8 cellular contexts compared by ENCODE assay signal in the genomic region with DNA sequence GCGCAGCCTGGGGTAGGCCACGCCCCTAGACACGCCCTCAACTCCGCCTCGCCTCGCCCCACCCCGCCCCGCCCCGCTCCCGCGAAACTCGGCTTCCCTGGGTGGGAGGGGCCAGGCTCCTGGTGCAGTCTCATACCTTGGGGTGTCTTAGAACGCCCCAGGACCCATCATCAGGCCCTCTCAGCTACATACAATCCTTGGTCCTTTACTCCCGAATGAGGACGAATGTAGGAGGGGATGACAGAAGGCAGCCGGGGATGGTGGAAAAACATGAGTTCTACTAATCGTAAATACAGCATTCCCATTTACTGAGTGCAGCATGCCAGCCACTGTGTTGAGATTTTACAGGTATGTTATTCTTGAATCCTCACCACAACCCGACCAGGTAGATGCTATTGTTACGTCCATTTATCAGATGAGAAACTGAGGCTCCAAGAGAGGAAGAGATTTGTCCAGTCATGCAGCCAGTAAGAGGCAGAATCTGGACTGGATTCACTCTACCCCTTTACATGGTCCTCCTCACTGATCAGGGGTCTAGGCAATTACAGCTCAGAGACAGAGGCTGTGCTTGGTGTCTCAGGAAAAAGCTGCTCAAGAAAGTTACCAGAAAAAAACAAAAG.
A peak's percentile ranks its signal among the peaks of the same experiment; 100 is the strongest.
DNase-seq lines count a peak whose midpoint lies in the region; ATAC-seq and TF ChIP-seq lines count a peak whose summit lies in the region.

No MANE protein-coding gene starts in this region.

- TF ChIP-seq CTCF in AG10803 (conservative IDR thresholded peaks at IDR 0.05; ENCODE audit: low read length) (no peak), KMS-11 (conservative IDR thresholded peaks at IDR 0.05; ENCODE audit: low read depth, low read length) (no peak), nephron (IDR thresholded peaks at IDR 0.05; ENCODE audit: unreplicated experiment in 3 of 3) (no peak)

- no peaks in the 10 kb centered on the region for H3K9me3 Mint-ChIP-seq in central memory CD8-positive, alpha-beta T cell
- no peaks in the 10 kb centered on the region for H3K9me3 Mint-ChIP-seq in nephron

- no peaks in the 10 kb centered on the region for H3K36me3 ChIP-seq in KMS-11 (ENCODE audit: insufficient read depth)

- no peaks in the 10 kb centered on the region for H3K27me3 Mint-ChIP-seq in central memory CD8-positive, alpha-beta T cell
- peaks cover 3% of the 10 kb centered on the region for H3K27me3 Mint-ChIP-seq in nephron (ENCODE audit: low read depth)

- H4K20me1 ChIP-seq in KMS-11 (ENCODE audit: insufficient read depth) = no peaks in the 10 kb centered on the region

- DNase-seq in AG10803 (ENCODE audit: low read depth) = no peak
- DNase-seq in central memory CD8-positive, alpha-beta T cell (ENCODE audit: low spot score in 2 of 2) = no peak
- no peak for DNase-seq in foreskin melanocyte
- DNase-seq in NCI-H2107 treated with DMSO at 0.1 percent for 48 hours (lab: John Stamatoyannopoulos, UW; ENCODE audit: unreplicated experiment) = no peak
- no peak for DNase-seq in pons (ENCODE audit: low spot score)

- H3K4me1 ChIP-seq in KMS-11 (ENCODE audit: low read depth, poor library complexity, severe bottlenecking) = peaks cover 65% of the 10 kb centered on the region

- H3K36me3 Mint-ChIP-seq in central memory CD8-positive, alpha-beta T cell (ENCODE audit: insufficient read depth) = peaks cover 59% of the 10 kb centered on the region
- no peaks in the 10 kb centered on the region for H3K36me3 Mint-ChIP-seq in nephron (ENCODE audit: low read depth)

- H3K4me3 ChIP-seq in AG10803 (ENCODE audit: low read length) (peak overlapping the region; percentile 56), KMS-11 (IDR thresholded peaks at IDR 0.05; ENCODE audit: insufficient read depth, low read depth, low read length) (no peak overlapping the region)

- no peaks in the 10 kb centered on the region for H3K27me3 ChIP-seq in KMS-11 (ENCODE audit: insufficient read depth, low read depth)

- H3K27ac Mint-ChIP-seq in central memory CD8-positive, alpha-beta T cell (ENCODE audit: low read depth) = peak overlapping the region; percentile 96
- peak overlapping the region; percentile 35 to 99 (median 87) for H3K27ac Mint-ChIP-seq in nephron

- no peak for ATAC-seq in central memory CD8-positive, alpha-beta T cell (replicated peaks; ENCODE audit: extremely low read depth, poor library complexity, severe bottlenecking)
- no peak for ATAC-seq in HG03439 (IDR thresholded peaks at IDR 0.05; ENCODE audit: unreplicated experiment)

- peaks cover 17% of the 10 kb centered on the region for H3K79me2 ChIP-seq in KMS-11 (ENCODE audit: insufficient read depth, low read depth)

- H3K4me2 ChIP-seq in KMS-11 = peak overlapping the region; percentile 43

- peak overlapping the region; percentile 42; the same call in 1 of the 2 replicates for H3K27ac ChIP-seq in KMS-11

- H3K4me1 Mint-ChIP-seq in central memory CD8-positive, alpha-beta T cell = peaks cover 56% of the 10 kb centered on the region
- peaks cover 29% of the 10 kb centered on the region for H3K4me1 Mint-ChIP-seq in nephron

- H3K4me3 Mint-ChIP-seq in central memory CD8-positive, alpha-beta T cell = peak overlapping the region; percentile 87
- peak overlapping the region; percentile 83 to 91 (median 86) for H3K4me3 Mint-ChIP-seq in nephron

- no peak overlapping the region for H3K9ac ChIP-seq in KMS-11

- peak overlapping the region; percentile 27; the same call in 1 of the 2 replicates for H2AFZ ChIP-seq in KMS-11 (ENCODE audit: low read depth)
